ENCODE assay signal across 1 cellular context in genomic region chr7:92266415-92267241, GRCh38.
TF ChIP-seq lines count a peak whose summit lies in the region.

No MANE protein-coding gene starts in this region.

TF ChIP-seq in GM23338, 12 proteins besides CTCF, POLR2A, EP300 and RAD21 (continued from another document):
- no peak for TF ChIP-seq ETS1 (IDR thresholded peaks at IDR 0.05)
- no peak for TF ChIP-seq ZNF462 (CRISPR knock-in tag; IDR thresholded peaks at IDR 0.05)
- no peak for TF ChIP-seq STAT1 (IDR thresholded peaks at IDR 0.05; ENCODE audit: unreplicated experiment)
- no peak for TF ChIP-seq POLR2AphosphoS5 (IDR thresholded peaks at IDR 0.05; ENCODE audit: low read depth)
